In the genomic region with DNA sequence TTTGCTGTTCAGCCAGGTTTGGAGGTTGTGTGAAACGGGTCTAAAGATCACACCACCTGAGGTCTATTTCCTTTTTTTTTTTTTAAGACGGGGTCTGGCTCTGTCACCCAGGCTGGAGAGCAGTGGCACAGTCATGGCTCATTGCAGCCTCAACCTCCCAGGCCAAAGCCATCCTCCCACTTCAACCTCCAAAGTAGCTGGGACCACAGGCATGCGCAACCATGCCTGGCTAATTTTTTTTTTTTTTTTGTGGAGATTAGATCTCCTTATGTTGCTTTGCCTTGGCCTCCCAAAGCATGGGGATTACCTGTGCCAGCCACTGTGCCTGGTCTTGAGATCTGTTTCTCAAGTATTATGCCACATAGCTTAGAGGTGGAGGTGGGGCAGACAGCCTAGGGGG, we compare ENCODE assay signal across 19 cellular contexts. TPM values are rescaled to one million over a fixed set of nuclear protein-coding genes. Genes with fewer than 3 reads are reported as not detected.
DNase-seq lines count a peak whose midpoint lies in the region; ATAC-seq and TF ChIP-seq lines count a peak whose summit lies in the region.
"Had no signal": no experiment of that assay in that cellular context is flagged by ENCODE, and none has a peak within 500 bp of the region (broad histone marks: within the 10 kb centered on the region; RNA-seq: fewer than 3 reads in every experiment).

No MANE protein-coding gene starts in this region.

- H3K4me2 ChIP-seq in GM23338 = no peak overlapping the region
- H3K4me2 ChIP-seq: BLaER1 had no signal

- H3K36me3 ChIP-seq in GM23338 (ENCODE audit: insufficient read depth) = no peaks in the 10 kb centered on the region
- no peaks in the 10 kb centered on the region for H3K36me3 ChIP-seq in endodermal cell (ENCODE audit: control insufficient read depth, insufficient read depth, low read length)
- H3K36me3 ChIP-seq: BE2C, BLaER1 had no signal

- 0 out of 2 replicates have a peak overlapping the region, but pooled peaks have one; percentile 12 for H2AFZ ChIP-seq in GM23338

- H3K27ac ChIP-seq in GM23338 (ENCODE audit: low read depth) (no peak overlapping the region), endodermal cell (ENCODE audit: low read depth, low read length) (peak overlapping the region; percentile 15)
- H3K27ac ChIP-seq: BLaER1 had no signal

- H3K27me3 ChIP-seq in GM23338 (ENCODE audit: insufficient read depth) (no peaks in the 10 kb centered on the region), endodermal cell (ENCODE audit: control insufficient read depth, insufficient read depth, low read length, poor library complexity, severe bottlenecking) (no peaks in the 10 kb centered on the region)
- H3K27me3 ChIP-seq: BE2C, BLaER1 had no signal

- no peak for ATAC-seq in GM23338
- ATAC-seq in HG03135 (IDR thresholded peaks at IDR 0.05; ENCODE audit: unreplicated experiment) = no peak
- no peak for ATAC-seq in sciatic nerve
- ATAC-seq: CD8-positive, alpha-beta T cell; GM12878 had no signal

- H3K4me1 Mint-ChIP-seq in GM23338 = peaks cover 7% of the 10 kb centered on the region
- peaks cover 20% of the 10 kb centered on the region for H3K4me1 Mint-ChIP-seq in endodermal cell

- H3K4me1 ChIP-seq in GM23338 (ENCODE audit: insufficient read depth) (peaks cover 6% of the 10 kb centered on the region; the same call in 1 of the 2 replicates), endodermal cell (ENCODE audit: control insufficient read depth, insufficient read depth, low read length) (no peaks in the 10 kb centered on the region)
- H3K4me1 ChIP-seq: BE2C, BLaER1, Caco-2 had no signal

- no peaks in the 10 kb centered on the region for H4K20me1 ChIP-seq in GM23338 (replicated peaks; ENCODE audit: insufficient read depth)
- H4K20me1 ChIP-seq: BLaER1 had no signal

- no peak for TF ChIP-seq CTCF in GM23338 (conservative IDR thresholded peaks at IDR 0.05; ENCODE audit: low read depth in 2 of 2)
- TF ChIP-seq CTCF in endodermal cell (conservative IDR thresholded peaks at IDR 0.05) = no peak

- H3K4me3 ChIP-seq in GM23338 (no peak overlapping the region), endodermal cell (ENCODE audit: low read length) (no peak overlapping the region)
- H3K4me3 ChIP-seq: BLaER1, GM12878 had no signal

- WGBS in endodermal cell (ENCODE audit: insufficient coverage in 1 of 2, insufficient read length in 1 of 2), 2 experiments = 83 to 88% methylated on average over 1 to 3 of the region's 3 CpGs

- no peaks in the 10 kb centered on the region for H3K9me3 ChIP-seq in endodermal cell (ENCODE audit: control insufficient read depth, low read length)
- H3K9me3 ChIP-seq: BE2C, BLaER1, Caco-2 had no signal

- no peak overlapping the region for H3K9ac ChIP-seq in endodermal cell (ENCODE audit: extremely low read depth, low read length, poor library complexity, severe bottlenecking)
- H3K9ac ChIP-seq: BLaER1 had no signal

- H3K9me3 Mint-ChIP-seq in GM23338 = no peaks in the 10 kb centered on the region
- H3K9me3 Mint-ChIP-seq in endodermal cell = no peaks in the 10 kb centered on the region
- H3K9me3 Mint-ChIP-seq: CD4-positive, alpha-beta T cell; CD8-positive, alpha-beta T cell had no signal

- H3K4me3 Mint-ChIP-seq in GM23338 = no peak overlapping the region
- no peak overlapping the region for H3K4me3 Mint-ChIP-seq in endodermal cell
- H3K4me3 Mint-ChIP-seq: CD4-positive, alpha-beta T cell; CD8-positive, alpha-beta T cell had no signal

- H3K27ac Mint-ChIP-seq in GM23338 (no peak overlapping the region), endodermal cell (no peak overlapping the region)
- H3K27ac Mint-ChIP-seq: CD4-positive, alpha-beta T cell; CD8-positive, alpha-beta T cell had no signal

- no peaks in the 10 kb centered on the region for H3K36me3 Mint-ChIP-seq in GM23338 (ENCODE audit: low read depth)
- no peaks in the 10 kb centered on the region for H3K36me3 Mint-ChIP-seq in endodermal cell (ENCODE audit: low read depth)
- H3K36me3 Mint-ChIP-seq: CD8-positive, alpha-beta T cell had no signal

- no peaks in the 10 kb centered on the region for H3F3A ChIP-seq in GM23338 (replicated peaks; ENCODE audit: low read depth)

- no peaks in the 10 kb centered on the region for H3K79me2 ChIP-seq in GM23338 (replicated peaks; ENCODE audit: insufficient read depth)

- peaks cover 5% of the 10 kb centered on the region for H3K27me3 Mint-ChIP-seq in GM23338 (ENCODE audit: insufficient read depth, low read depth, poor library complexity)
- peaks cover 4% of the 10 kb centered on the region for H3K27me3 Mint-ChIP-seq in endodermal cell (ENCODE audit: insufficient read depth)

- no peaks in the 10 kb centered on the region for H3K9me2 ChIP-seq in GM23338 (ENCODE audit: insufficient read depth)

- intact Hi-C loops in sciatic nerve (cut with DNase I) = no loop called here

- DNase-seq in GM23338 (ENCODE audit: low spot score) = no peak
- peak; percentile 4 for DNase-seq in amniotic epithelial cell (ENCODE audit: low read depth)
- DNase-seq in endodermal cell = no peak
- peak; percentile 15 for DNase-seq in kidney glomerular epithelial cell (lab: John Stamatoyannopoulos, UW)
- no peak for DNase-seq in activated CD4-positive, alpha-beta T cell treated with anti-CD3 and anti-CD28 coated beads for 1 hour
- DNase-seq in sciatic nerve (ENCODE audit: low spot score) = no peak
- no peak for DNase-seq in GF-D8 (lab: John Stamatoyannopoulos, UW)
- DNase-seq: 8988T; ACHN; BE2C; C1 segment of cervical spinal cord; Caco-2; Calu3; CD4-positive, alpha-beta T cell; CD8-positive, alpha-beta T cell; DMS79 treated with DMSO at 0.1 percent for 48 hours had no signal

TF ChIP-seq in GM23338, 12 proteins besides CTCF, POLR2A, EP300 and RAD21 (continues in another document):
- TF ChIP-seq ZNF331 (CRISPR knock-in tag; IDR thresholded peaks at IDR 0.05; ENCODE audit: low read depth) (no peak), EZH2phosphoT487 (IDR thresholded peaks at IDR 0.05; ENCODE audit: unreplicated experiment) (no peak), EZH2 (IDR thresholded peaks at IDR 0.05; ENCODE audit: low read depth, unreplicated experiment) (no peak), CREB1 (CRISPR knock-in tag; IDR thresholded peaks at IDR 0.05; ENCODE audit: low read depth) (no peak), POLR2AphosphoS5 (IDR thresholded peaks at IDR 0.05; ENCODE audit: low read depth) (no peak), NANOG (IDR thresholded peaks at IDR 0.05; ENCODE audit: borderline replicate concordance) (no peak), JUNB (IDR thresholded peaks at IDR 0.05; ENCODE audit: unreplicated experiment) (no peak), STAT1 (IDR thresholded peaks at IDR 0.05; ENCODE audit: unreplicated experiment) (no peak)
- TF ChIP-seq, protein P1, sequence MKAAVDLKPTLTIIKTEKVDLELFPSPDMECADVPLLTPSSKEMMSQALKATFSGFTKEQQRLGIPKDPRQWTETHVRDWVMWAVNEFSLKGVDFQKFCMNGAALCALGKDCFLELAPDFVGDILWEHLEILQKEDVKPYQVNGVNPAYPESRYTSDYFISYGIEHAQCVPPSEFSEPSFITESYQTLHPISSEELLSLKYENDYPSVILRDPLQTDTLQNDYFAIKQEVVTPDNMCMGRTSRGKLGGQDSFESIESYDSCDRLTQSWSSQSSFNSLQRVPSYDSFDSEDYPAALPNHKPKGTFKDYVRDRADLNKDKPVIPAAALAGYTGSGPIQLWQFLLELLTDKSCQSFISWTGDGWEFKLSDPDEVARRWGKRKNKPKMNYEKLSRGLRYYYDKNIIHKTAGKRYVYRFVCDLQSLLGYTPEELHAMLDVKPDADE (IDR thresholded peaks at IDR 0.05) = no peak
- TF ChIP-seq, protein P2, sequence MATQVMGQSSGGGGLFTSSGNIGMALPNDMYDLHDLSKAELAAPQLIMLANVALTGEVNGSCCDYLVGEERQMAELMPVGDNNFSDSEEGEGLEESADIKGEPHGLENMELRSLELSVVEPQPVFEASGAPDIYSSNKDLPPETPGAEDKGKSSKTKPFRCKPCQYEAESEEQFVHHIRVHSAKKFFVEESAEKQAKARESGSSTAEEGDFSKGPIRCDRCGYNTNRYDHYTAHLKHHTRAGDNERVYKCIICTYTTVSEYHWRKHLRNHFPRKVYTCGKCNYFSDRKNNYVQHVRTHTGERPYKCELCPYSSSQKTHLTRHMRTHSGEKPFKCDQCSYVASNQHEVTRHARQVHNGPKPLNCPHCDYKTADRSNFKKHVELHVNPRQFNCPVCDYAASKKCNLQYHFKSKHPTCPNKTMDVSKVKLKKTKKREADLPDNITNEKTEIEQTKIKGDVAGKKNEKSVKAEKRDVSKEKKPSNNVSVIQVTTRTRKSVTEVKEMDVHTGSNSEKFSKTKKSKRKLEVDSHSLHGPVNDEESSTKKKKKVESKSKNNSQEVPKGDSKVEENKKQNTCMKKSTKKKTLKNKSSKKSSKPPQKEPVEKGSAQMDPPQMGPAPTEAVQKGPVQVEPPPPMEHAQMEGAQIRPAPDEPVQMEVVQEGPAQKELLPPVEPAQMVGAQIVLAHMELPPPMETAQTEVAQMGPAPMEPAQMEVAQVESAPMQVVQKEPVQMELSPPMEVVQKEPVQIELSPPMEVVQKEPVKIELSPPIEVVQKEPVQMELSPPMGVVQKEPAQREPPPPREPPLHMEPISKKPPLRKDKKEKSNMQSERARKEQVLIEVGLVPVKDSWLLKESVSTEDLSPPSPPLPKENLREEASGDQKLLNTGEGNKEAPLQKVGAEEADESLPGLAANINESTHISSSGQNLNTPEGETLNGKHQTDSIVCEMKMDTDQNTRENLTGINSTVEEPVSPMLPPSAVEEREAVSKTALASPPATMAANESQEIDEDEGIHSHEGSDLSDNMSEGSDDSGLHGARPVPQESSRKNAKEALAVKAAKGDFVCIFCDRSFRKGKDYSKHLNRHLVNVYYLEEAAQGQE (IDR thresholded peaks at IDR 0.05; ENCODE audit: unreplicated experiment) = no peak

RNA-seq across cellular contexts. Expression of a gene that starts 49.2 kb away (rescaled TPM):
- 84.6 and 89.5 TPM in 2 replicates for total RNA-seq in GM23338 (2014; rRNA removed; shearing (Covaris generic))
- 74.5 and 82.7 TPM in 2 replicates for polyA plus RNA-seq in GM23338 (2016; fragmentation: Nextera tagmentation; extraction: Ambion mirVana)
- total RNA-seq in endodermal cell (10 to 100 TPM; 43.5 to 44.8 TPM), sciatic nerve (11.6 TPM)
- 70.5 TPM for polyA plus RNA-seq in endodermal cell (2013, experiment 1 of 2)
- polyA plus RNA-seq in endodermal cell (2013, experiment 2 of 2) = 72.7 TPM

Comparison
In these comparisons a context has a peak if more than half of its experiments do, and no peak if none do; other contexts are left out.
1. DNase-seq: peak in amniotic epithelial cell (single experiment) and kidney glomerular epithelial cell (single experiment); none in GM23338 (single experiment), endodermal cell (single experiment), activated CD4-positive, alpha-beta T cell treated with anti-CD3 and anti-CD28 coated beads for 1 hour (single experiment), sciatic nerve (single experiment) and GF-D8 (single experiment).